ENCODE assay signal across 31 cellular contexts in the genomic region with DNA sequence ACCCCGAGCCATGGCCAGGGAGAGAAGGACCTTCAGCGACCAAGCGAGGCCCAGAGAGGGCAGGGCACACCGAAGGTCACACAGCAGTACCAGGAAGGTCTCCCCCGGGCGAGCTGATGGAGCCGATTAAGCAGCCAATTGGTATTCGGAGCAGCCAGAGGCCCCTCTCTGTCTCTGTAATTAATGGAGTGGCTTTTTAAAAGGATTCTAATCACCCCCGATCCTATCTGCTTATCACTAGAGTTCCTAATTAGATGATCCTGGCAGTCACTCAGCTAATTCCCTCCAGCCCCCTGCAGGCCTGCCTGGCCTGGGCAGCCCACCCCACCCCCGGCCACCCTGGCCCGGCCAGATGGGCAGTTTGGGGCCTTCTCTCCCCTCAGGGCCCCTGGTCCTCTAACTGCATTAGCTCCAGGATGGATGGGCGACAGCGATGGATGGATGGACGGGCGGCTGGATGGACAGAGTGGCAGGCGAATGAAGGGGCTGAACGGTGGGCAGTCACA. TPM values are rescaled to one million over a fixed set of nuclear protein-coding genes. Genes with fewer than 3 reads are reported as not detected.
"Had no signal": no experiment of that assay in that cellular context is flagged by ENCODE, and none has a peak within 500 bp of the region (broad histone marks: within the 10 kb centered on the region; RNA-seq: fewer than 3 reads in every experiment).

No MANE protein-coding gene starts in this region.

- H3K9me3 Mint-ChIP-seq: nephron; stimulated activated naive CD8-positive, alpha-beta T cell treated with anti-CD3 and anti-CD28 coated beads, Interleukin-15, amount 100 ng/mL, for 72 hours had no signal

- H3K4me3 Mint-ChIP-seq: endodermal cell; memory B cell; naive B cell; nephron; stimulated activated memory B cell treated with anti-CD40 and anti-IgM and Interleukin-4, amounts not matched to agents 10 μg/mL and 1 μg/mL and 100 μg/mL, for 72 hours; stimulated activated naive CD8-positive, alpha-beta T cell treated with anti-CD3 and anti-CD28 coated beads, Interleukin-15, amount 100 ng/mL, for 72 hours had no signal

- H3K4me1 Mint-ChIP-seq: nephron; stimulated activated memory B cell treated with anti-CD40 and anti-IgM and Interleukin-4, amounts not matched to agents 10 μg/mL and 1 μg/mL and 100 μg/mL, for 72 hours had no signal

- H3K4me2 ChIP-seq: hepatocyte had no signal

- H3K36me3 Mint-ChIP-seq: memory B cell; naive B cell; stimulated activated memory B cell treated with anti-CD40 and anti-IgM and Interleukin-4, amounts not matched to agents 10 μg/mL and 1 μg/mL and 100 μg/mL, for 72 hours had no signal

- DNase-seq: colonic mucosa; effector CD4-positive, alpha-beta T cell; endodermal cell; foreskin melanocyte; head of caudate nucleus; kidney; left cardiac atrium; left ventricle myocardium inferior; lower lobe of right lung; naive B cell; psoas muscle; retina; spleen; stimulated activated CD4-positive, alpha-beta T cell treated with anti-CD3 and anti-CD28 coated beads, Interleukin-15, amount 100 ng/mL, for 24 hours; stimulated activated CD4-positive, alpha-beta T cell treated with anti-CD3 and anti-CD28 coated beads, Interleukin-1b, Interleukin-23, amount 100 ng/mL, for 48 hours; stimulated activated CD4-positive, alpha-beta T cell treated with anti-CD3 and anti-CD28 coated beads, Interleukin-4, amount 100 ng/mL, for 24 hours; stimulated activated naive CD8-positive, alpha-beta T cell treated with anti-CD3 and anti-CD28 coated beads, Interleukin-15, amount 100 ng/mL, for 72 hours; transverse colon had no signal

- H3K27ac Mint-ChIP-seq: endodermal cell; memory B cell; nephron; stimulated activated memory B cell treated with anti-CD40 and anti-IgM and Interleukin-4, amounts not matched to agents 10 μg/mL and 1 μg/mL and 100 μg/mL, for 72 hours; stimulated activated naive CD8-positive, alpha-beta T cell treated with anti-CD3 and anti-CD28 coated beads, Interleukin-15, amount 100 ng/mL, for 72 hours had no signal

- H3K4me1 ChIP-seq: colonic mucosa, lower lobe of right lung, psoas muscle, spleen, transverse colon had no signal

- ATAC-seq: left cardiac atrium; lower lobe of right lung; psoas muscle; sciatic nerve; stimulated activated memory B cell treated with anti-CD40 and anti-IgM and Interleukin-4, amounts not matched to agents 10 μg/mL and 1 μg/mL and 100 μg/mL, for 72 hours; stimulated activated naive CD8-positive, alpha-beta T cell treated with anti-CD3 and anti-CD28 coated beads, Interleukin-15, amount 100 ng/mL, for 72 hours had no signal

- H3K27me3 ChIP-seq: colonic mucosa had no signal

- H3K36me3 ChIP-seq: colonic mucosa, left ventricle myocardium inferior, lower lobe of right lung, neutrophil, spleen, thoracic aorta, transverse colon had no signal

- H2AFZ ChIP-seq: hepatocyte had no signal

- H3K4me3 ChIP-seq: colonic mucosa, hepatocyte, left ventricle myocardium inferior, lower lobe of right lung, psoas muscle, spleen, thoracic aorta, transverse colon had no signal

- H3K27ac ChIP-seq: colonic mucosa, hepatocyte, left ventricle myocardium inferior, lower lobe of right lung, neutrophil, psoas muscle, spleen, thoracic aorta, transverse colon had no signal

- H3K9me3 ChIP-seq: colonic mucosa, left ventricle myocardium inferior, lower lobe of right lung, neutrophil, psoas muscle, spleen, thoracic aorta, transverse colon had no signal

RNA-seq across cellular contexts. Expression of gene DNAJB8, which starts 1.6 kb away (rescaled TPM):
- total RNA-seq: colonic mucosa, dermis microvascular lymphatic vessel endothelial cell, endodermal cell, hepatocyte, kidney, left cardiac atrium, left ventricle myocardium inferior, lower lobe of right lung, osteoblast, psoas muscle, sciatic nerve, skeletal muscle tissue, spleen, subcutaneous adipose tissue, thoracic aorta, transverse colon, ureter had no signal
- polyA plus RNA-seq: esophagus, hepatocyte, psoas muscle, spleen had no signal
